28 cellular contexts compared by ENCODE assay signal in the genomic region with DNA sequence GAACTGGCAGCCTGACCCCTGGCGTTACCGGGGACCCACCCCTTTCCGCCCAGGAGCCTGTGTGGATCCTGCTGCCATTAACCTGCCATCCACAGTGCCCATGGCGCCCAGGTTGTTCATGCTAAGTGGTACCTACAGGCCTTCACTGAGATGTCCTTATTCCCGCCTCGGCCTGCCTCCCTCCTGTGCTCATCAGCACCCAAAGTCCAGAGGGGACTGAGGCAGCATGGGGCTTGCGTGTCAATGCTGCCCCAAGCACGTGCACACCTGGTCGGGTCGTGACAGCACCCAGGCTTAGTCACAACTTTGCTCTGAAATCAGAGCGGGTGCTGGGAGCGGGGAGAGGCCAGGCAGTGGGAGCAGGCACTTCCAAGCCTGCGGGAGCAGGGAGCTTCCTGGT.
"Had no signal": no experiment of that assay in that cellular context is flagged by ENCODE, and none has a peak within 500 bp of the region (broad histone marks: within the 10 kb centered on the region; RNA-seq: fewer than 3 reads in every experiment).

No MANE protein-coding gene starts in this region.

- H3K36me3 ChIP-seq: neural progenitor cell, ovary, right lobe of liver, transverse colon had no signal

- H3K9ac ChIP-seq: neural progenitor cell had no signal

- H3K9me3 ChIP-seq: left lung, lower lobe of right lung, ovary, right lobe of liver, stomach, testis, thyroid gland, transverse colon, vagina had no signal

- H3K4me2 ChIP-seq: neural progenitor cell, smooth muscle cell had no signal

- H3K27me3 ChIP-seq: left lung, neural progenitor cell, ovary, right atrium auricular region, right lobe of liver, stomach, testis, thyroid gland, transverse colon, upper lobe of left lung, vagina had no signal

- FAIRE-seq: keratinocyte had no signal

- H3K27ac ChIP-seq: left lung, lower lobe of right lung, neural progenitor cell, ovary, right atrium auricular region, right lobe of liver, stomach, testis, thyroid gland, transverse colon, upper lobe of left lung, vagina had no signal

- DNase-seq: hippocampal formation; left colon; lower lobe of right lung; mammary epithelial cell; naive B cell; natural killer cell; nephron progenitor cell; stimulated activated CD4-positive, alpha-beta T cell treated with anti-CD3 and anti-CD28 coated beads, Interleukin-12 subunit alpha, Interleukin-12 subunit beta, amount 100 ng/mL, for 4 hours; stimulated activated CD4-positive, alpha-beta T cell treated with anti-CD3 and anti-CD28 coated beads, Interleukin-15, amount 100 ng/mL, for 24 hours; stimulated activated CD4-positive, alpha-beta T cell treated with anti-CD3 and anti-CD28 coated beads, Interleukin-2, amount 100 ng/mL, for 24 hours; stimulated activated CD4-positive, alpha-beta T cell treated with anti-CD3 and anti-CD28 coated beads, Interleukin-4, amount 100 ng/mL, for 1 hour; stimulated activated naive B cell treated with anti-CD40 and anti-IgM and Interleukin-4, amounts not matched to agents 10 μg/mL and 1 μg/mL and 100 μg/mL, for 72 hours; stimulated activated naive CD8-positive, alpha-beta T cell treated with anti-CD3 and anti-CD28 coated beads, Interleukin-15, Interleukin-2, amounts not matched to agents 100 U/mL and 50 U/mL, for 24 hours; stomach; testis; thyroid gland; transverse colon had no signal

- ATAC-seq: left colon; left lung; lower lobe of right lung; natural killer cell; right lobe of liver; stimulated activated naive B cell treated with anti-CD40 and anti-IgM and Interleukin-4, amounts not matched to agents 10 μg/mL and 1 μg/mL and 100 μg/mL, for 72 hours; stimulated activated naive CD8-positive, alpha-beta T cell treated with anti-CD3 and anti-CD28 coated beads, Interleukin-15, Interleukin-2, amounts not matched to agents 100 U/mL and 50 U/mL, for 24 hours had no signal

- H3K4me3 ChIP-seq: left lung, lower lobe of right lung, neural progenitor cell, ovary, right atrium auricular region, right lobe of liver, smooth muscle cell, stomach, testis, thyroid gland, transverse colon, upper lobe of left lung, vagina had no signal

- H2AFZ ChIP-seq: neural progenitor cell had no signal

- H3K27ac Mint-ChIP-seq: mesothelial cell of epicardium, natural killer cell, nephron progenitor cell, neural progenitor cell, progenitor cell of endocrine pancreas had no signal

- H3K27me3 Mint-ChIP-seq: naive B cell; progenitor cell of endocrine pancreas; stimulated activated naive B cell treated with anti-CD40 and anti-IgM and Interleukin-4, amounts not matched to agents 10 μg/mL and 1 μg/mL and 100 μg/mL, for 72 hours had no signal

- H3K4me3 Mint-ChIP-seq: mesothelial cell of epicardium; neural progenitor cell; stimulated activated naive B cell treated with anti-CD40 and anti-IgM and Interleukin-4, amounts not matched to agents 10 μg/mL and 1 μg/mL and 100 μg/mL, for 72 hours had no signal
